In genomic region chr12:25152055-25152454, GRCh38 we compare ENCODE assay signal across 24 cellular contexts. TPM values are rescaled to one million over a fixed set of nuclear protein-coding genes. Genes with fewer than 3 reads are reported as not detected.
DNase-seq lines count a peak whose midpoint lies in the region; ATAC-seq and TF ChIP-seq lines count a peak whose summit lies in the region.
"Had no signal": no experiment of that assay in that cellular context is flagged by ENCODE, and none has a peak within 500 bp of the region (broad histone marks: within the 10 kb centered on the region; RNA-seq: fewer than 3 reads in every experiment).

No MANE protein-coding gene starts in this region.

- no peaks in the 10 kb centered on the region for H3K9me3 ChIP-seq in fibroblast of lung (ENCODE audit: control insufficient read depth, insufficient read depth, low read depth, low read length)
- no peaks in the 10 kb centered on the region for H3K9me3 ChIP-seq in sigmoid colon
- H3K9me3 ChIP-seq: adrenal gland, neutrophil, prostate gland, upper lobe of left lung had no signal

- H3K79me2 ChIP-seq in GM23338 (replicated peaks; ENCODE audit: insufficient read depth) (no peaks in the 10 kb centered on the region), fibroblast of lung (ENCODE audit: control insufficient read depth, insufficient read depth, low read length) (no peaks in the 10 kb centered on the region)

- ATAC-seq in GM23338 = peak; percentile 62
- peak; percentile 74 for ATAC-seq in WTC11
- no peak for ATAC-seq in HG03280 (IDR thresholded peaks at IDR 0.05; ENCODE audit: unreplicated experiment)
- no peak for ATAC-seq in HG02798 (IDR thresholded peaks at IDR 0.05; ENCODE audit: poor library complexity, unreplicated experiment)
- ATAC-seq in HG03097 (IDR thresholded peaks at IDR 0.05; ENCODE audit: low FRiP score, unreplicated experiment) = no peak
- ATAC-seq: activated CD8-positive, alpha-beta T cell treated with anti-CD3 and anti-CD28 coated beads for 36 hours; stimulated activated effector memory CD8-positive, alpha-beta T cell treated with anti-CD3 and anti-CD28 coated beads, Interleukin-12 subunit alpha, Interleukin-12 subunit beta, amount 100 ng/mL, for 72 hours had no signal

- no peaks in the 10 kb centered on the region for H3K36me3 Mint-ChIP-seq in GM23338 (ENCODE audit: low read depth)
- no peaks in the 10 kb centered on the region for H3K36me3 Mint-ChIP-seq in WTC11
- H3K36me3 Mint-ChIP-seq: stimulated activated effector memory CD8-positive, alpha-beta T cell treated with anti-CD3 and anti-CD28 coated beads, Interleukin-12 subunit alpha, Interleukin-12 subunit beta, amount 100 ng/mL, for 72 hours had no signal

- POLR2A ChIA-PET in WTC11 (lab: Charles Lee) = interaction anchor here (0.7 kb wide), 1 partner anchor 895 kb away, joined by 3 read pairs; no protein-coding TSS in a partner anchor

- peaks cover 15% of the 10 kb centered on the region for H3K4me1 Mint-ChIP-seq in GM23338
- peaks cover 23% of the 10 kb centered on the region for H3K4me1 Mint-ChIP-seq in WTC11
- H3K4me1 Mint-ChIP-seq: stimulated activated effector memory CD8-positive, alpha-beta T cell treated with anti-CD3 and anti-CD28 coated beads, Interleukin-12 subunit alpha, Interleukin-12 subunit beta, amount 100 ng/mL, for 72 hours had no signal

- peaks cover 4% of the 10 kb centered on the region for H3K27me3 Mint-ChIP-seq in GM23338 (ENCODE audit: insufficient read depth, low read depth, poor library complexity)
- H3K27me3 Mint-ChIP-seq in WTC11 (ENCODE audit: low read depth) = no peaks in the 10 kb centered on the region
- H3K27me3 Mint-ChIP-seq: activated CD8-positive, alpha-beta T cell treated with anti-CD3 and anti-CD28 coated beads for 36 hours had no signal

- no peak for TF ChIP-seq EP300 in sigmoid colon (IDR thresholded peaks at IDR 0.05)

- intact Hi-C loops in sigmoid colon (cut with DNase I) = no loop called here

- H3K36me3 ChIP-seq in GM23338 (ENCODE audit: insufficient read depth) (no peaks in the 10 kb centered on the region), fibroblast of lung (ENCODE audit: control insufficient read depth, insufficient read depth, low read length) (no peaks in the 10 kb centered on the region), sigmoid colon (no peaks in the 10 kb centered on the region)
- H3K36me3 ChIP-seq: adrenal gland, neutrophil, prostate gland, upper lobe of left lung had no signal

- no peaks in the 10 kb centered on the region for H3K9me2 ChIP-seq in GM23338 (ENCODE audit: insufficient read depth)

- no peaks in the 10 kb centered on the region for H3K27me3 ChIP-seq in GM23338 (ENCODE audit: insufficient read depth)
- H3K27me3 ChIP-seq in fibroblast of lung (ENCODE audit: control insufficient read depth, insufficient read depth, low read length) = no peaks in the 10 kb centered on the region
- H3K27me3 ChIP-seq in sigmoid colon = no peaks in the 10 kb centered on the region
- H3K27me3 ChIP-seq: adrenal gland, neutrophil, upper lobe of left lung had no signal

- H3K4me3 ChIP-seq in GM23338 = no peak overlapping the region
- no peak overlapping the region for H3K4me3 ChIP-seq in fibroblast of lung (replicated peaks in 1 of 4; ENCODE audit: control extremely low read depth in 1 of 4, insufficient read depth in 1 of 4, low read depth in 3 of 4, low read length in 4 of 4)
- no peak overlapping the region for H3K4me3 ChIP-seq in sigmoid colon
- H3K4me3 ChIP-seq: adrenal gland, prostate gland, upper lobe of left lung had no signal

- H3K4me3 Mint-ChIP-seq in GM23338 (no peak overlapping the region), WTC11 (no peak overlapping the region)
- H3K4me3 Mint-ChIP-seq: activated CD8-positive, alpha-beta T cell treated with anti-CD3 and anti-CD28 coated beads for 36 hours; activated naive CD4-positive, alpha-beta T cell treated with anti-CD3 and anti-CD28 coated beads for 36 hours; stimulated activated effector memory CD8-positive, alpha-beta T cell treated with anti-CD3 and anti-CD28 coated beads, Interleukin-12 subunit alpha, Interleukin-12 subunit beta, amount 100 ng/mL, for 72 hours; T-helper 2 cell treated with Interferon-gamma antibody and Interleukin-4, amounts not matched to agents 5 μg/mL and 100 μg/mL, for 36 hours had no signal

- no peaks in the 10 kb centered on the region for H4K20me1 ChIP-seq in GM23338 (replicated peaks; ENCODE audit: insufficient read depth)
- H4K20me1 ChIP-seq in fibroblast of lung (ENCODE audit: control insufficient read depth, extremely low read depth, insufficient read depth, low read length) = no peaks in the 10 kb centered on the region

- no peaks in the 10 kb centered on the region for H3F3A ChIP-seq in GM23338 (replicated peaks; ENCODE audit: low read depth)

- H3K4me2 ChIP-seq in GM23338 (no peak overlapping the region), fibroblast of lung (ENCODE audit: extremely low read depth, insufficient read depth, low read length) (no peak overlapping the region)

- H3K9me3 Mint-ChIP-seq in GM23338 (no peaks in the 10 kb centered on the region), WTC11 (no peaks in the 10 kb centered on the region)
- H3K9me3 Mint-ChIP-seq: activated CD8-positive, alpha-beta T cell treated with anti-CD3 and anti-CD28 coated beads for 36 hours; activated naive CD4-positive, alpha-beta T cell treated with anti-CD3 and anti-CD28 coated beads for 36 hours; stimulated activated effector memory CD8-positive, alpha-beta T cell treated with anti-CD3 and anti-CD28 coated beads, Interleukin-12 subunit alpha, Interleukin-12 subunit beta, amount 100 ng/mL, for 72 hours; T-helper 2 cell treated with Interferon-gamma antibody and Interleukin-4, amounts not matched to agents 5 μg/mL and 100 μg/mL, for 36 hours had no signal

- TF ChIP-seq POLR2A in sigmoid colon (IDR thresholded peaks at IDR 0.05) = no peak

- H3K9ac ChIP-seq in fibroblast of lung (ENCODE audit: insufficient read depth, low read length) = no peak overlapping the region

- 70 to 81% methylated on average over 5 of the region's 5 CpGs for WGBS in sigmoid colon, 2 donors

- 0 out of 2 replicates have a peak overlapping the region, but pooled peaks have one; percentile 1 for H2AFZ ChIP-seq in GM23338
- no peak overlapping the region for H2AFZ ChIP-seq in fibroblast of lung (ENCODE audit: low read length)

- H3K27ac ChIP-seq in GM23338 (ENCODE audit: low read depth) (no peak overlapping the region), fibroblast of lung (ENCODE audit: insufficient read depth, low read length) (peak overlapping the region; percentile 69), sigmoid colon (peak overlapping the region in 3 of 4 donors; percentile 3 to 66 (median 34))
- H3K27ac ChIP-seq: adrenal gland, neutrophil, prostate gland, upper lobe of left lung had no signal

- H3K4me1 ChIP-seq in GM23338 (ENCODE audit: insufficient read depth) = peaks cover 14% of the 10 kb centered on the region
- peaks cover 9% of the 10 kb centered on the region for H3K4me1 ChIP-seq in fibroblast of lung (ENCODE audit: control insufficient read depth, extremely low read depth, insufficient read depth, low read length)
- peaks cover 0 to 13% (median 0%) of the 10 kb centered on the region in 4 donors for H3K4me1 ChIP-seq in sigmoid colon
- H3K4me1 ChIP-seq: prostate gland had no signal

- no peak for TF ChIP-seq CTCF in GM23338 (conservative IDR thresholded peaks at IDR 0.05; ENCODE audit: low read depth in 2 of 2)
- no peak for TF ChIP-seq CTCF in WTC11 (IDR thresholded peaks at IDR 0.05)
- no peak for TF ChIP-seq CTCF in fibroblast of lung (conservative IDR thresholded peaks at IDR 0.05 in 1 of 2, IDR thresholded peaks at IDR 0.05 in 1 of 2; ENCODE audit: low read depth in 1 of 2, low read length in 2 of 2)
- TF ChIP-seq CTCF in sigmoid colon (IDR thresholded peaks at IDR 0.05) = no peak

- CTCF ChIA-PET in WTC11 (lab: Charles Lee) = interaction anchor here (1.0 kb wide), 1 partner anchor 16 kb away, joined by 3 read pairs; no protein-coding TSS in a partner anchor

- H3K27ac Mint-ChIP-seq in GM23338 (no peak overlapping the region), WTC11 (no peak overlapping the region)
- H3K27ac Mint-ChIP-seq: activated CD8-positive, alpha-beta T cell treated with anti-CD3 and anti-CD28 coated beads for 36 hours; activated naive CD4-positive, alpha-beta T cell treated with anti-CD3 and anti-CD28 coated beads for 36 hours; stimulated activated effector memory CD8-positive, alpha-beta T cell treated with anti-CD3 and anti-CD28 coated beads, Interleukin-12 subunit alpha, Interleukin-12 subunit beta, amount 100 ng/mL, for 72 hours; T-helper 2 cell treated with Interferon-gamma antibody and Interleukin-4, amounts not matched to agents 5 μg/mL and 100 μg/mL, for 36 hours had no signal

- peak; percentile 43 for DNase-seq in GM23338 (ENCODE audit: low spot score)
- no peak for DNase-seq in WTC11 (ENCODE audit: low spot score)
- DNase-seq in fibroblast of lung (ENCODE audit: low read depth in 2 of 2) = no peak
- no peak for DNase-seq in sigmoid colon
- DNase-seq in T-helper 1 cell = no peak
- DNase-seq: activated CD8-positive, alpha-beta memory T cell treated with anti-CD3 and anti-CD28 coated beads, Interleukin-2, amount 50 U/mL, for 48 hours; activated CD8-positive, alpha-beta T cell treated with anti-CD3 and anti-CD28 coated beads for 36 hours; activated naive CD4-positive, alpha-beta T cell treated with anti-CD3 and anti-CD28 coated beads for 36 hours; glutamatergic neuron; NCI-H1092; NCI-H1694 treated with DMSO at 0.1 percent for 48 hours; NCI-H446; OCI-M1 had no signal

TF ChIP-seq in GM23338, 12 proteins besides CTCF, POLR2A, EP300 and RAD21 (continues in another document):
- TF ChIP-seq EZH2phosphoT487 (IDR thresholded peaks at IDR 0.05; ENCODE audit: unreplicated experiment) (no peak), ZNF114 (CRISPR knock-in tag; IDR thresholded peaks at IDR 0.05) (no peak)

RNA-seq across cellular contexts. Expression of gene DNAI7, which starts 42.9 kb away (rescaled TPM):
- not detected in 2 replicates for total RNA-seq in GM23338 (2014; rRNA removed; shearing (Covaris generic))
- polyA plus RNA-seq in GM23338 (2016; fragmentation: Nextera tagmentation; extraction: Ambion mirVana) (0.08 TPM in 1 of 2 replicates, not detected in the other), fibroblast of lung (0.14 and 0.23 TPM in 2 replicates), sigmoid colon (under 1 TPM in 1 of 3 donors, not detected in 2; 0.13 TPM)
- total RNA-seq in WTC11 (2021) (0.25 TPM in 1 of 3 replicates, not detected in the others), fibroblast of lung (0.17 and 0.26 TPM in 2 replicates), sigmoid colon (1 to 10 TPM in 2 of 4 donors, under 1 TPM in 1, not detected in 1; 0.36 to 1.2 (median 1.1) TPM)
- 0.13 and 0.17 TPM in 2 replicates for polyA plus RNA-seq in fibroblast of lung (2012)
- not detected in 2 replicates for polyA minus RNA-seq in fibroblast of lung (ENCODE audit: low replicate concordance)
- total RNA-seq: activated CD8-positive, alpha-beta T cell treated with anti-CD3 and anti-CD28 coated beads for 36 hours; HT1080; mesenteric fat pad had no signal

RNA-seq across cellular contexts. Expression of gene ETFRF1, which starts 43.0 kb away (rescaled TPM):
- 4.0 and 8.1 TPM in 2 replicates for total RNA-seq in GM23338 (2014; rRNA removed; shearing (Covaris generic))
- polyA plus RNA-seq in GM23338 (2016; fragmentation: Nextera tagmentation; extraction: Ambion mirVana) (13.9 and 14.2 TPM in 2 replicates), fibroblast of lung (23.4 and 28.0 TPM in 2 replicates), sigmoid colon (10 to 100 TPM; 13.5 to 30.0 (median 18.5) TPM)
- total RNA-seq in WTC11 (2021) (5.9 to 7.4 TPM (median 7.1 TPM) in 3 replicates), fibroblast of lung (13.9 and 17.3 TPM in 2 replicates), sigmoid colon (10 to 100 TPM; 38.0 to 63.5 (median 49.4) TPM)
- 14.8 and 18.3 TPM in 2 replicates for polyA plus RNA-seq in fibroblast of lung (2012)
- polyA minus RNA-seq in fibroblast of lung (ENCODE audit: low replicate concordance) = not detected in 2 replicates

Comparison
In these comparisons a context has a peak if more than half of its experiments do, and no peak if none do; other contexts are left out.
1. ATAC-seq: peak in GM23338 (single experiment) and WTC11 (single experiment); none in HG03280 (single experiment), HG02798 (single experiment) and HG03097 (single experiment).